11 cellular contexts compared by ENCODE assay signal in genomic region chr12:96048392-96048969, GRCh38. TPM values are rescaled to one million over a fixed set of nuclear protein-coding genes. Genes with fewer than 3 reads are reported as not detected.
DNase-seq lines count a peak whose midpoint lies in the region; ATAC-seq and TF ChIP-seq lines count a peak whose summit lies in the region.
"Had no signal": no experiment of that assay in that cellular context is flagged by ENCODE, and none has a peak within 500 bp of the region (broad histone marks: within the 10 kb centered on the region; RNA-seq: fewer than 3 reads in every experiment).

No MANE protein-coding gene starts in this region.

- DNase-seq in stimulated activated naive CD8-positive, alpha-beta T cell treated with anti-CD3 and anti-CD28 coated beads, Interleukin-15, Interleukin-2, amounts not matched to agents 100 U/mL and 50 U/mL, for 24 hours, result no peak
- DNase-seq in Panc1 (ENCODE audit: low read depth, low spot score) (no peak), foreskin keratinocyte (no peak), upper lobe of right lung (no peak), GM13976 (ENCODE audit: low spot score) (no peak), NCI-H526 treated with DMSO at 0.1 percent for 48 hours (lab: John Stamatoyannopoulos, UW) (no peak)
- DNase-seq: stimulated activated CD4-positive, alpha-beta T cell treated with anti-CD3 and anti-CD28 coated beads, Interleukin-4, amount 100 ng/mL, for 1 hour; T1000 had no signal

- H3K36me3 ChIP-seq in Panc1 (ENCODE audit: control insufficient read depth, insufficient read depth, low read length) (no peaks in the 10 kb centered on the region), upper lobe of right lung (no peaks in the 10 kb centered on the region)
- H3K36me3 ChIP-seq: adrenal gland had no signal

- intact Hi-C loops in Panc1 (cut with micrococcal nuclease; ENCODE audit: unreplicated experiment) (no loop called here), upper lobe of right lung (cut with DNase I) (no loop called here)

- POLR2A ChIA-PET in Panc1 (lab: Charles Lee), result no interaction called here

- no peak for ATAC-seq in stimulated activated naive CD8-positive, alpha-beta T cell treated with anti-CD3 and anti-CD28 coated beads, Interleukin-15, Interleukin-2, amounts not matched to agents 100 U/mL and 50 U/mL, for 24 hours
- ATAC-seq in Panc1 (peak; percentile 62; the same call in 1 of the 2 replicates), foreskin keratinocyte (no peak), upper lobe of right lung (peak; percentile 48), HG03457 (IDR thresholded peaks at IDR 0.05; ENCODE audit: unreplicated experiment) (no peak)

- CTCF ChIA-PET in Panc1 (lab: Charles Lee), result no interaction called here

- H3K27ac ChIP-seq in Panc1 (ENCODE audit: low read length) (no peak overlapping the region), foreskin keratinocyte (peak overlapping the region; percentile 76), upper lobe of right lung (peak overlapping the region; percentile 79)

- peak overlapping the region; percentile 17 for H3K4me3 Mint-ChIP-seq in stimulated activated naive CD8-positive, alpha-beta T cell treated with anti-CD3 and anti-CD28 coated beads, Interleukin-15, Interleukin-2, amounts not matched to agents 100 ng/mL and 50 ng/mL, for 24 hours

- in situ Hi-C loops in Panc1 (cut with HindIII; ENCODE audit: low pct_unique_long_range_greater_than_20kb, low sequenced_read_pairs), result no loop called here
- in situ Hi-C loops in GM13976 (cut with MboI; ENCODE audit: low sequenced_read_pairs, unreplicated experiment), result no loop called here

- H3K27me3 ChIP-seq in Panc1 (ENCODE audit: control insufficient read depth, insufficient read depth, low read length) (no peaks in the 10 kb centered on the region), foreskin keratinocyte (no peaks in the 10 kb centered on the region), upper lobe of right lung (no peaks in the 10 kb centered on the region)
- H3K27me3 ChIP-seq: adrenal gland had no signal

- peaks cover 61% of the 10 kb centered on the region for H3K4me1 Mint-ChIP-seq in stimulated activated naive CD8-positive, alpha-beta T cell treated with anti-CD3 and anti-CD28 coated beads, Interleukin-15, Interleukin-2, amounts not matched to agents 100 ng/mL and 50 ng/mL, for 24 hours (ENCODE audit: low read depth)

- H3K4me1 ChIP-seq in Panc1 (ENCODE audit: control insufficient read depth, insufficient read depth, low read length) (no peaks in the 10 kb centered on the region; the same call in 1 of the 2 replicates), foreskin keratinocyte (peaks cover 13% of the 10 kb centered on the region), upper lobe of right lung (peaks cover 52% of the 10 kb centered on the region)

- peak overlapping the region; percentile 90 for H3K27ac Mint-ChIP-seq in stimulated activated naive CD8-positive, alpha-beta T cell treated with anti-CD3 and anti-CD28 coated beads, Interleukin-15, Interleukin-2, amounts not matched to agents 100 ng/mL and 50 ng/mL, for 24 hours

- H3K36me3 Mint-ChIP-seq in stimulated activated naive CD8-positive, alpha-beta T cell treated with anti-CD3 and anti-CD28 coated beads, Interleukin-15, Interleukin-2, amounts not matched to agents 100 ng/mL and 50 ng/mL, for 24 hours (ENCODE audit: low read depth), result no peaks in the 10 kb centered on the region

- no peak overlapping the region; a peak in 1 of 4 replicates for H3K4me3 ChIP-seq in Panc1 (ENCODE audit: low read depth in 2 of 2, low read length in 2 of 2)
- H3K4me3 ChIP-seq in upper lobe of right lung, result no peak overlapping the region

- no peaks in the 10 kb centered on the region for H3K27me3 Mint-ChIP-seq in stimulated activated naive CD8-positive, alpha-beta T cell treated with anti-CD3 and anti-CD28 coated beads, Interleukin-15, Interleukin-2, amounts not matched to agents 100 ng/mL and 50 ng/mL, for 24 hours

- no TSS peak for BruUV-seq in Panc1 (replicated peaks; lab: Mats Ljungman, UMichigan)

- H3K9me3 Mint-ChIP-seq in stimulated activated naive CD8-positive, alpha-beta T cell treated with anti-CD3 and anti-CD28 coated beads, Interleukin-15, Interleukin-2, amounts not matched to agents 100 ng/mL and 50 ng/mL, for 24 hours, result no peaks in the 10 kb centered on the region

- H3K9me3 ChIP-seq in Panc1 (ENCODE audit: control insufficient read depth, insufficient read depth, low read depth, low read length) (no peaks in the 10 kb centered on the region), upper lobe of right lung (no peaks in the 10 kb centered on the region)
- H3K9me3 ChIP-seq: adrenal gland had no signal

- TF ChIP-seq CTCF in Panc1 (IDR thresholded peaks at IDR 0.05) (no peak), foreskin keratinocyte (conservative IDR thresholded peaks at IDR 0.05) (no peak), upper lobe of right lung (IDR thresholded peaks at IDR 0.05) (no peak), GM13976 (IDR thresholded peaks at IDR 0.05; ENCODE audit: borderline replicate concordance, control extremely low read depth, extremely low read depth, insufficient read depth, missing control alignments) (no peak)

RNA-seq across cellular contexts. Expression of gene LTA4H, which starts 13.1 kb away (rescaled TPM):
- total RNA-seq in Panc1 (2021; ENCODE audit: unreplicated experiment) (59.6 TPM), foreskin keratinocyte (97.7 and 108 TPM in 2 replicates), upper lobe of right lung (314 TPM)
- 50.9 TPM for polyA plus RNA-seq in Panc1 (2012; ENCODE audit: insufficient read length)
- 65.7 and 78.8 TPM in 2 replicates for polyA plus RNA-seq in foreskin keratinocyte

RNA-seq across cellular contexts. Expression of gene HAL, which starts 52.3 kb away (rescaled TPM):
- total RNA-seq in Panc1 (2021; ENCODE audit: unreplicated experiment) (0.08 TPM), foreskin keratinocyte (0.42 and 0.48 TPM in 2 replicates), upper lobe of right lung (6.2 TPM)
- not detected for polyA plus RNA-seq in Panc1 (2012; ENCODE audit: insufficient read length)
- 0.03 and 0.08 TPM in 2 replicates for polyA plus RNA-seq in foreskin keratinocyte

Comparison
In these comparisons a context has a peak if more than half of its experiments do, and no peak if none do; other contexts are left out.
1. ATAC-seq: peak in Panc1 (single experiment) and upper lobe of right lung (single experiment); none in stimulated activated naive CD8-positive, alpha-beta T cell treated with anti-CD3 and anti-CD28 coated beads, Interleukin-15, Interleukin-2, amounts not matched to agents 100 U/mL and 50 U/mL, for 24 hours (single experiment), foreskin keratinocyte (single experiment) and HG03457 (single experiment).